Comparison of ENCODE assay signal across 8 cellular contexts in the genomic region with DNA sequence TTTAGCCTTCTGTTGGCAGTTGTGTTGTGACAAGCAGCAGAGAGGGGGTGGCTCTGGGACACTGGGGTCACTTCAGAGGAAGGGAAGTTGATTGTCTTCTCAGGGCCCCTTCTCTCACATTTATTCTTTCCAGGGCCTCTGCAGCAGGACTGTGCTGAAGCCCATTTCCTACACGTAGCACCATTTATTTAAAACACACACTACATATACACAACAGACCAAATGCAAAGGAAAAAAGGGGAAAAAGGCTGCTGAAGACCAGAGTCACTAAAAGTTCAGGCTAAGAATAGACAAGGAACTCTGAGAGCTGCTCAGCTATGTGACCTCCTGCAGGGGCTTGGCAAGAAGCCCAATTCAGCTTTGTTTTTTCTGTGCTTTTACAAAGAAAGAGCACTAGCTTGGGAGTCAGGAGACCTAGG. TPM values are rescaled to one million over a fixed set of nuclear protein-coding genes. Genes with fewer than 3 reads are reported as not detected.
DNase-seq lines count a peak whose midpoint lies in the region; ATAC-seq lines count a peak whose summit lies in the region.

No MANE protein-coding gene starts in this region.

- no peaks in the 10 kb centered on the region for H3K36me3 ChIP-seq in muscle layer of duodenum (ENCODE audit: control insufficient read depth in 1 of 2, insufficient read depth in 2 of 2, low read length in 2 of 2)

- peaks cover 23% of the 10 kb centered on the region for H3K4me1 Mint-ChIP-seq in stimulated activated naive CD8-positive, alpha-beta T cell treated with anti-CD3 and anti-CD28 coated beads, Interleukin-15, amount 100 ng/mL, for 72 hours

- H3K27ac Mint-ChIP-seq in stimulated activated naive CD8-positive, alpha-beta T cell treated with anti-CD3 and anti-CD28 coated beads, Interleukin-15, amount 100 ng/mL, for 72 hours, result no peak overlapping the region

- DNase-seq in Ammon's horn (ENCODE audit: low spot score) (peak; percentile 37), MV-4-11 (lab: John Stamatoyannopoulos, UW) (peak; percentile 91), dermis blood vessel endothelial cell (peak; percentile 88), activated gamma-delta T cell treated with Interleukin-2 at 50 U/mL for 16 hours (no peak)
- DNase-seq in stimulated activated naive CD8-positive, alpha-beta T cell treated with anti-CD3 and anti-CD28 coated beads, Interleukin-15, amount 100 ng/mL, for 72 hours, result no peak

- H3K9me3 Mint-ChIP-seq in stimulated activated naive CD8-positive, alpha-beta T cell treated with anti-CD3 and anti-CD28 coated beads, Interleukin-15, amount 100 ng/mL, for 72 hours, result no peaks in the 10 kb centered on the region

- H3K27me3 ChIP-seq in muscle layer of duodenum (ENCODE audit: low read depth, low read length), result no peaks in the 10 kb centered on the region

- H3K4me1 ChIP-seq in muscle layer of duodenum (ENCODE audit: control insufficient read depth in 1 of 2, insufficient read depth in 2 of 2, low read length in 2 of 2), result peaks cover 8 to 14% of the 10 kb centered on the region in 2 donors

- ATAC-seq in HG03432 (IDR thresholded peaks at IDR 0.05; ENCODE audit: unreplicated experiment) (no peak), HG03342 (IDR thresholded peaks at IDR 0.05; ENCODE audit: unreplicated experiment) (no peak)
- no peak for ATAC-seq in stimulated activated naive CD8-positive, alpha-beta T cell treated with anti-CD3 and anti-CD28 coated beads, Interleukin-15, amount 100 ng/mL, for 72 hours

- H3K4me3 Mint-ChIP-seq in stimulated activated naive CD8-positive, alpha-beta T cell treated with anti-CD3 and anti-CD28 coated beads, Interleukin-15, amount 100 ng/mL, for 72 hours, result no peak overlapping the region

- H3K9me3 ChIP-seq in muscle layer of duodenum (ENCODE audit: control insufficient read depth in 1 of 2, low read length in 2 of 2), result no peaks in the 10 kb centered on the region

- no peaks in the 10 kb centered on the region for H3K27me3 Mint-ChIP-seq in stimulated activated naive CD8-positive, alpha-beta T cell treated with anti-CD3 and anti-CD28 coated beads, Interleukin-15, amount 100 ng/mL, for 72 hours

- peak overlapping the region; percentile 5 for H3K27ac ChIP-seq in muscle layer of duodenum (ENCODE audit: low read length)

- H3K4me3 ChIP-seq in muscle layer of duodenum (ENCODE audit: low read depth in 1 of 2, low read length in 2 of 2), result peak overlapping the region in 1 of 2 donors; percentile 0

RNA-seq across cellular contexts. Expression of a gene that starts 28.3 kb away (rescaled TPM):
- total RNA-seq in dermis blood vessel endothelial cell, result 0.17 TPM in 1 of 2 replicates, not detected in the other

RNA-seq across cellular contexts. Expression of a gene that starts 39.4 kb away (rescaled TPM):
- total RNA-seq in dermis blood vessel endothelial cell, result 11.4 and 16.2 TPM in 2 replicates

Comparison
In these comparisons a context has a peak if more than half of its experiments do, and no peak if none do; other contexts are left out.
1. DNase-seq: peak in Ammon's horn (single experiment), MV-4-11 (single experiment) and dermis blood vessel endothelial cell (single experiment); none in stimulated activated naive CD8-positive, alpha-beta T cell treated with anti-CD3 and anti-CD28 coated beads, Interleukin-15, amount 100 ng/mL, for 72 hours (0 of 2) and activated gamma-delta T cell treated with Interleukin-2 at 50 U/mL for 16 hours (single experiment).